14 cellular contexts compared by ENCODE assay signal in the genomic region with DNA sequence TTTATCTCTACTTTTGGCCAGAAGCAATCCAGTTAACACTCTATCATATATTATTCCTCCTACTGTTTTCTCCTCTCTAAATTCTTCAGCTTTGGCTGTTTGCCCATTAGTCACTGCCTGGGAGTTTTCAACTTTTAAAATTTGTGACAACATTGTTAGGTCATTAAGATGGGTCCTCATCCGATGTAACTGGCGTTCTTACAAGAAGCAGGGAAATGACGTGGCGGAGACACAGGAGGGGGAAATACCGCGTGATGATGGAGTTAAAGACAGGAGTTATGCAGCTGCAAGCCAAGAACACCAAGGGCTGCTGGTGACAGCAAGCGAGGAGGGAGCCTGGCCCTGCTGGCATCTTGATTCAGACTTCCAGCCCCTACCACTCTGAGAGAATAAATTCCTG. TPM values are rescaled to one million over a fixed set of nuclear protein-coding genes. Genes with fewer than 3 reads are reported as not detected.
DNase-seq lines count a peak whose midpoint lies in the region; ATAC-seq and TF ChIP-seq lines count a peak whose summit lies in the region.
"Had no signal": no experiment of that assay in that cellular context is flagged by ENCODE, and none has a peak within 500 bp of the region (broad histone marks: within the 10 kb centered on the region; RNA-seq: fewer than 3 reads in every experiment).

No MANE protein-coding gene starts in this region.

- no peaks in the 10 kb centered on the region for H3K36me3 ChIP-seq in BLaER1
- H3K36me3 ChIP-seq in testis (ENCODE audit: low read depth, missing control alignments), result no peaks in the 10 kb centered on the region
- no peaks in the 10 kb centered on the region for H3K36me3 ChIP-seq in ovary

- intact Hi-C loops in testis (cut with DNase I; ENCODE audit: low total_unique reads) (loop anchor here (5.0 kb wide), 1 partner anchor 289 kb away; no protein-coding TSS in a partner anchor), ovary (cut with DNase I) (loop anchor here (5.0 to 10.0 kb wide), 3 partner anchors 286 to 566 kb away; no protein-coding TSS in a partner anchor)

- TF ChIP-seq EP300 in ovary (IDR thresholded peaks at IDR 0.05), result no peak

- WGBS in testis, 2 donors, result 38 to 61% methylated on average over 7 of the region's 7 CpGs
- 69 to 77% (median 76%) methylated on average over 7 of the region's 7 CpGs for WGBS in ovary, 3 donors

- no peaks in the 10 kb centered on the region for H3K9me3 ChIP-seq in BLaER1
- no peaks in the 10 kb centered on the region for H3K9me3 ChIP-seq in testis
- no peaks in the 10 kb centered on the region for H3K9me3 ChIP-seq in ovary

- H3K4me3 ChIP-seq in BLaER1 (no peak overlapping the region), testis (no peak overlapping the region), ovary (no peak overlapping the region)

- DNase-seq in RKO (ENCODE audit: low spot score) (peak; percentile 78), testis (no peak), GM10266 (ENCODE audit: extremely low spot score) (no peak), ovary (no peak), activated gamma-delta T cell (lab: John Stamatoyannopoulos, UW) (no peak)
- DNase-seq: HCEC 1CT, NCI-H1436 treated with DMSO at 0.1 percent for 48 hours had no signal

- H3K27me3 ChIP-seq in BLaER1, result no peaks in the 10 kb centered on the region
- no peaks in the 10 kb centered on the region for H3K27me3 ChIP-seq in testis
- H3K27me3 ChIP-seq in ovary, result no peaks in the 10 kb centered on the region

- H4K20me1 ChIP-seq in BLaER1, result no peaks in the 10 kb centered on the region

- TF ChIP-seq POLR2A in testis (IDR thresholded peaks at IDR 0.05) (no peak), ovary (IDR thresholded peaks at IDR 0.05) (no peak)

- H3K4me1 ChIP-seq in BLaER1 (peaks cover 32% of the 10 kb centered on the region), testis (no peaks in the 10 kb centered on the region), ovary (ENCODE audit: insufficient read depth) (no peaks in the 10 kb centered on the region)

- H3K4me2 ChIP-seq in BLaER1, result peak overlapping the region; percentile 68

- H3K27ac ChIP-seq in BLaER1 (peak overlapping the region; percentile 36; the same call in 1 of the 2 replicates), testis (no peak overlapping the region), ovary (no peak overlapping the region)

- ATAC-seq in GM19035 (IDR thresholded peaks at IDR 0.05; ENCODE audit: unreplicated experiment) (peak; percentile 49), HG02885 (IDR thresholded peaks at IDR 0.05; ENCODE audit: poor library complexity, unreplicated experiment) (peak; percentile 45)
- ATAC-seq: SK-N-SH treated with all-trans-retinoic acid at 6 μM for 48 hours had no signal

- TF ChIP-seq CTCF in testis (IDR thresholded peaks at IDR 0.05), result no peak
- no peak for TF ChIP-seq CTCF in GM10266 (IDR thresholded peaks at IDR 0.05; ENCODE audit: control insufficient read depth, insufficient read depth, low read depth, missing control alignments)
- TF ChIP-seq CTCF in ovary (IDR thresholded peaks at IDR 0.05), result no peak

- H3K9ac ChIP-seq in BLaER1, result no peak overlapping the region

RNA-seq across cellular contexts. Expression of gene CPHXL, which starts 34.8 kb away (rescaled TPM):
- 1 to 10 TPM in 1 of 2 donors, under 1 TPM in 1; 0.68 to 1.2 TPM for total RNA-seq in testis
- polyA plus RNA-seq in testis (ENCODE audit: insufficient read depth, low read depth, low replicate concordance), result 0.54 TPM
- total RNA-seq in ovary, result not detected
- not detected for polyA plus RNA-seq in ovary
- total RNA-seq: lung microvascular endothelial cell, ureter had no signal
- polyA plus RNA-seq: esophagus had no signal

RNA-seq across cellular contexts. Expression of gene DUXB, which starts 59.9 kb away (rescaled TPM):
- not detected for total RNA-seq in testis
- 0.30 TPM for polyA plus RNA-seq in testis (ENCODE audit: insufficient read depth, low read depth, low replicate concordance)
- not detected for total RNA-seq in ovary
- under 1 TPM in 1 of 2 donors, not detected in 1; 0.07 TPM for polyA plus RNA-seq in ovary
- total RNA-seq: lung microvascular endothelial cell, ureter had no signal
- polyA plus RNA-seq: esophagus had no signal
